In the genomic region with DNA sequence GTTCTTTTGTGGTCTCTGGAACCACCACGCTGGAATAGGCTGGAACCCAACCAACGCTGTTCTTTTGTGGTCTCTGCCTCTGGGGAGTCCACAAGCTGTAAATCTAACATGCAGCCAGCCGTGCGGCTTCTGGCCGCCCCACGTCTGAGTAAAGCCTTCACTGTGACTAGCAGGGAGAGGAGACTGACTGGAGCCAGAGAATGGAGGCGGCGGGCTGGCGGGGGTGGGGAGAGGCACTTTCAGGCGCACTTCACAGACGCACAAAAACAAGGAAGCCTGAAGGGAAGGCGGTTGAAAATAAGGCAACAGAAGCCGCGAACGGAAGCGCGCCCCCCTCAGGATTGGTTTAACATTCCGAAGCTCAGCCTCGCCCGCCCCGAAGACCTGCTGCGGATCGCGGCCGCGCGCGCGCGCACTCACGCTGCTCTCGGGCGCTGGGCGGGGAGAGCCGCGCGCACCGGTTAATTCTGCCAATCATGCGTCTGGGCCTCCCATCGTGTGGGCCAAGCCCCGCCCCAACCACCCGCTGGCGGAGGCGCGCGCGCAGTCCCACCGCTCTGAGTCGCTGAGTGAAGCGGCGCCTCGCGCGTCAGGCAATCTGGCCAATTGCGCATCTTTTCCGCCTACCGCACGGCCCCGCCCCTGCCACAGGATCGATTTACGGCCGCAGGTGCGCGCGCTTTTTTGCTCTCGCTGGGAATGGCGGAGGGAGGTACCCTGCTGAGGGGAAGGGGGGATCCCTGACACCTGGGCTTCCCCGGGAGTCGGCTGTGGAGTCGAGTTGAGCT, we compare ENCODE assay signal across 8 cellular contexts. TPM values are rescaled to one million over a fixed set of nuclear protein-coding genes. Genes with fewer than 3 reads are reported as not detected.
DNase-seq lines count a peak whose midpoint lies in the region; ATAC-seq and TF ChIP-seq lines count a peak whose summit lies in the region.

A gene with protein sequence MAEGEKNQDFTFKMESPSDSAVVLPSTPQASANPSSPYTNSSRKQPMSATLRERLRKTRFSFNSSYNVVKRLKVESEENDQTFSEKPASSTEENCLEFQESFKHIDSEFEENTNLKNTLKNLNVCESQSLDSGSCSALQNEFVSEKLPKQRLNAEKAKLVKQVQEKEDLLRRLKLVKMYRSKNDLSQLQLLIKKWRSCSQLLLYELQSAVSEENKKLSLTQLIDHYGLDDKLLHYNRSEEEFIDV (plus strand): TSS at position 687 of the 788 bp plus-strand sequence. CDS start 13 bp downstream, at position 700.

- POLR2A ChIA-PET in RWPE1 (lab: Yijun Ruan, JAX; ENCODE audit: low non-redundant PET): interaction anchor here (0.7 to 2.0 kb wide), 3 partner anchors 12 to 40 kb away, joined by 3 to 8 read pairs (median 5); no protein-coding TSS in a partner anchor
- POLR2A ChIA-PET in naive thymus-derived CD4-positive, alpha-beta T cell (lab: Charles Lee): interaction anchor here (0.6 to 3.2 kb wide), 39 partner anchors 9 to 538 kb away, joined by 3 to 23 read pairs (median 4); a partner anchor contains a TSS

- CTCF ChIA-PET in RWPE1 (lab: Yijun Ruan, JAX): interaction anchor here (0.5 to 3.2 kb wide), 20 partner anchors 9 to 519 kb away, joined by 3 to 15 read pairs (median 4); a partner anchor contains a TSS
- CTCF ChIA-PET in naive thymus-derived CD4-positive, alpha-beta T cell (lab: Charles Lee): interaction anchor here (1.0 to 2.7 kb wide), 8 partner anchors 21 to 234 kb away, joined by 3 to 15 read pairs (median 4); a partner anchor contains a TSS

- H3K4me3 ChIP-seq in LNCaP clone FGC (ENCODE audit: low read depth, low read length): peak within 1 kb of the TSS; percentile 78
- H3K4me3 ChIP-seq in naive thymus-derived CD4-positive, alpha-beta T cell (ENCODE audit: low read length): peak within 1 kb of the TSS; percentile 88

- no peaks in the 10 kb centered on the region for H3K9me3 ChIP-seq in naive thymus-derived CD4-positive, alpha-beta T cell (ENCODE audit: control insufficient read depth in 2 of 3, low read length in 3 of 3)

- intact Hi-C loops in naive thymus-derived CD4-positive, alpha-beta T cell (cut with micrococcal nuclease): loop anchor here (1.0 to 10.0 kb wide), 20 partner anchors 39 to 1727 kb away; a partner anchor contains a TSS

- H3K36me3 Mint-ChIP-seq in activated T-helper 17 cell treated with anti-CD3 and anti-CD28 coated beads, Interleukin-2, amount 50 U/mL, for 72 hours (ENCODE audit: low read depth): peaks cover 31% of the 10 kb centered on the region
- H3K36me3 Mint-ChIP-seq in naive thymus-derived CD4-positive, alpha-beta T cell: peaks cover 4 to 9% (median 7%) of the 10 kb centered on the region in 5 donors
- H3K36me3 Mint-ChIP-seq in stimulated activated naive B cell treated with anti-CD40 and anti-IgM and Interleukin-4, amounts not matched to agents 10 μg/mL and 1 μg/mL and 100 μg/mL, for 72 hours: peaks cover 6 to 13% of the 10 kb centered on the region in 2 donors

- peaks cover 13 to 18% of the 10 kb centered on the region in 2 donors for H3K4me1 ChIP-seq in naive thymus-derived CD4-positive, alpha-beta T cell (ENCODE audit: control insufficient read depth in 2 of 2, insufficient read depth in 2 of 2, low read length in 2 of 2)

- peak; percentile 98 for DNase-seq in ELR (ENCODE audit: low read depth)
- DNase-seq in H4 (ENCODE audit: low spot score): peak; percentile 97
- DNase-seq in LNCaP clone FGC (ENCODE audit: low read depth): peak; percentile 94
- DNase-seq in RWPE1 (ENCODE audit: low spot score): peak; percentile 98
- peak; percentile 99 for DNase-seq in fibroblast of gingiva (ENCODE audit: low read depth)
- DNase-seq in naive thymus-derived CD4-positive, alpha-beta T cell: peak; percentile 95 to 100 (median 99)
- DNase-seq in stimulated activated naive B cell treated with anti-CD40 and anti-IgM and Interleukin-4, amounts not matched to agents 10 μg/mL and 1 μg/mL and 100 μg/mL, for 72 hours: peak; percentile 98

- TF ChIP-seq CTCF in LNCaP clone FGC (IDR thresholded peaks at IDR 0.05; ENCODE audit: control insufficient read depth, extremely low read depth, insufficient read depth) (peak; percentile 73), RWPE1 (conservative IDR thresholded peaks at IDR 0.05; ENCODE audit: low read depth) (peak; percentile 76)

- peaks cover 0 to 4% (median 0%) of the 10 kb centered on the region in 3 experiments for H3K36me3 ChIP-seq in naive thymus-derived CD4-positive, alpha-beta T cell (ENCODE audit: control insufficient read depth in 2 of 3, insufficient read depth in 3 of 3, low read length in 3 of 3)

- H3K27ac Mint-ChIP-seq in activated T-helper 17 cell treated with anti-CD3 and anti-CD28 coated beads, Interleukin-2, amount 50 U/mL, for 72 hours: peak within 1 kb of the TSS; percentile 99
- H3K27ac Mint-ChIP-seq in naive thymus-derived CD4-positive, alpha-beta T cell: peak within 1 kb of the TSS; percentile 95 to 100 (median 99)
- H3K27ac Mint-ChIP-seq in stimulated activated naive B cell treated with anti-CD40 and anti-IgM and Interleukin-4, amounts not matched to agents 10 μg/mL and 1 μg/mL and 100 μg/mL, for 72 hours: peak within 1 kb of the TSS; percentile 97

- no peaks in the 10 kb centered on the region for H3K27me3 ChIP-seq in naive thymus-derived CD4-positive, alpha-beta T cell (ENCODE audit: control insufficient read depth in 2 of 2, insufficient read depth in 2 of 2, low read length in 2 of 2)

- peak; percentile 90 for ATAC-seq in activated T-helper 17 cell treated with anti-CD3 and anti-CD28 coated beads, Interleukin-2, amount 50 U/mL, for 72 hours (replicated peaks)
- ATAC-seq in naive thymus-derived CD4-positive, alpha-beta T cell: peak; percentile 93
- peak; percentile 85 to 94 for ATAC-seq in stimulated activated naive B cell treated with anti-CD40 and anti-IgM and Interleukin-4, amounts not matched to agents 10 μg/mL and 1 μg/mL and 100 μg/mL, for 72 hours (replicated peaks)

- H3K27me3 Mint-ChIP-seq in activated T-helper 17 cell treated with anti-CD3 and anti-CD28 coated beads, Interleukin-2, amount 50 U/mL, for 72 hours: no peaks in the 10 kb centered on the region
- H3K27me3 Mint-ChIP-seq in naive thymus-derived CD4-positive, alpha-beta T cell: peaks cover 0 to 12% (median 0%) of the 10 kb centered on the region in 5 donors
- H3K27me3 Mint-ChIP-seq in stimulated activated naive B cell treated with anti-CD40 and anti-IgM and Interleukin-4, amounts not matched to agents 10 μg/mL and 1 μg/mL and 100 μg/mL, for 72 hours: no peaks in the 10 kb centered on the region

- H3K27ac ChIP-seq in RWPE1: peak within 1 kb of the TSS; percentile 100
- H3K27ac ChIP-seq in naive thymus-derived CD4-positive, alpha-beta T cell (ENCODE audit: low read depth, low read length): peak within 1 kb of the TSS; percentile 99

- H3K4me1 Mint-ChIP-seq in activated T-helper 17 cell treated with anti-CD3 and anti-CD28 coated beads, Interleukin-2, amount 50 U/mL, for 72 hours: peaks cover 22% of the 10 kb centered on the region
- peaks cover 9 to 42% (median 32%) of the 10 kb centered on the region in 7 donors for H3K4me1 Mint-ChIP-seq in naive thymus-derived CD4-positive, alpha-beta T cell
- H3K4me1 Mint-ChIP-seq in stimulated activated naive B cell treated with anti-CD40 and anti-IgM and Interleukin-4, amounts not matched to agents 10 μg/mL and 1 μg/mL and 100 μg/mL, for 72 hours: peaks cover 8 to 13% of the 10 kb centered on the region in 2 donors

- H3K9me3 Mint-ChIP-seq in activated T-helper 17 cell treated with anti-CD3 and anti-CD28 coated beads, Interleukin-2, amount 50 U/mL, for 72 hours: no peaks in the 10 kb centered on the region
- H3K9me3 Mint-ChIP-seq in naive thymus-derived CD4-positive, alpha-beta T cell: no peaks in the 10 kb centered on the region
- H3K9me3 Mint-ChIP-seq in stimulated activated naive B cell treated with anti-CD40 and anti-IgM and Interleukin-4, amounts not matched to agents 10 μg/mL and 1 μg/mL and 100 μg/mL, for 72 hours: no peaks in the 10 kb centered on the region

- H3K4me3 Mint-ChIP-seq in activated T-helper 17 cell treated with anti-CD3 and anti-CD28 coated beads, Interleukin-2, amount 50 U/mL, for 72 hours: peak within 1 kb of the TSS; percentile 91
- H3K4me3 Mint-ChIP-seq in naive thymus-derived CD4-positive, alpha-beta T cell: peak within 1 kb of the TSS; percentile 88 to 97 (median 96)
- H3K4me3 Mint-ChIP-seq in stimulated activated naive B cell treated with anti-CD40 and anti-IgM and Interleukin-4, amounts not matched to agents 10 μg/mL and 1 μg/mL and 100 μg/mL, for 72 hours: peak within 1 kb of the TSS; percentile 92 to 94

RNA-seq across cellular contexts. Expression of the gene that starts here (rescaled TPM):
- 8.9 and 9.3 TPM in 2 replicates for total RNA-seq in H4 (2014; rRNA removed; shearing (Covaris generic))
- 10 to 100 TPM; 12.4 to 14.3 TPM for total RNA-seq in activated T-helper 17 cell treated with anti-CD3 and anti-CD28 coated beads, Interleukin-2, amount 50 U/mL, for 72 hours
- 10 to 100 TPM; 12.0 to 15.3 (median 14.2) TPM for total RNA-seq in naive thymus-derived CD4-positive, alpha-beta T cell
- polyA plus RNA-seq in naive thymus-derived CD4-positive, alpha-beta T cell: 10 to 100 TPM; 10.1 to 19.8 TPM

Comparison
In these comparisons a context has a peak if more than half of its experiments do, and no peak if none do; other contexts are left out.
1. Peak in every context shown above with its lines: DNase-seq, ATAC-seq, H3K4me3 ChIP-seq and H3K27ac ChIP-seq.